ENCODE assay signal across 14 cellular contexts in genomic region chr11:67659651-67660165, GRCh38. TPM values are rescaled to one million over a fixed set of nuclear protein-coding genes. Genes with fewer than 3 reads are reported as not detected.
DNase-seq lines count a peak whose midpoint lies in the region; ATAC-seq and TF ChIP-seq lines count a peak whose summit lies in the region.
"Not testable (repeated sequence)": the region's sequence is repeated elsewhere in the genome, so short reads cannot be mapped to it uniquely, and the experiment has no call there.
"Had no signal": no experiment of that assay in that cellular context is flagged by ENCODE, and none has a peak within 500 bp of the region (broad histone marks: within the 10 kb centered on the region; RNA-seq: fewer than 3 reads in every experiment).

No MANE protein-coding gene starts in this region.

- H3K27me3 Mint-ChIP-seq in WTC11 (ENCODE audit: low read depth); osteocyte (ENCODE audit: unreplicated experiment): not testable (repeated sequence)
- H3K27me3 Mint-ChIP-seq in chondrocyte (ENCODE audit: low read depth) = peaks cover 18% of the 10 kb centered on the region

- H3K4me3 Mint-ChIP-seq in WTC11; chondrocyte (ENCODE audit: unreplicated experiment); osteocyte (ENCODE audit: unreplicated experiment): not testable (repeated sequence)

- not testable (repeated sequence) for BruUV-seq in PC-9 (replicated peaks; lab: Mats Ljungman, UMichigan)

- not testable (repeated sequence) for H2AFZ ChIP-seq in PC-9

- peaks cover 29% of the 10 kb centered on the region for H3K9me3 Mint-ChIP-seq in WTC11
- not testable (repeated sequence) for H3K9me3 Mint-ChIP-seq in chondrocyte (ENCODE audit: low read depth); osteocyte (ENCODE audit: unreplicated experiment)

- not testable (repeated sequence) for H3K27ac Mint-ChIP-seq in WTC11; chondrocyte (ENCODE audit: unreplicated experiment); osteocyte (ENCODE audit: unreplicated experiment)

- peaks cover 21% of the 10 kb centered on the region for H3K36me3 ChIP-seq in DOHH2 (ENCODE audit: control insufficient read depth, low read length)
- not testable (repeated sequence) for H3K36me3 ChIP-seq in PC-9 (ENCODE audit: low read depth)

- DNase-seq in PC-9; WTC11 (ENCODE audit: low spot score); chondrocyte (ENCODE audit: low spot score); osteocyte (ENCODE audit: extremely low spot score, unreplicated experiment): not testable (repeated sequence)
- peak; percentile 57 for DNase-seq in mesenteric fat pad (ENCODE audit: low spot score)

- H3K4me1 Mint-ChIP-seq in WTC11; chondrocyte (ENCODE audit: low read depth); osteocyte (ENCODE audit: unreplicated experiment): not testable (repeated sequence)

- intact Hi-C loops in PC-9 (cut with micrococcal nuclease; ENCODE audit: unreplicated experiment) = loop anchor here (2.0 to 10.0 kb wide), 3 partner anchors 87 to 307 kb away; partner anchors contain the start of gene POLD4

- peaks cover 27% of the 10 kb centered on the region for H3F3A ChIP-seq in DOHH2 (ENCODE audit: control insufficient read depth, insufficient read depth)
- not testable (repeated sequence) for H3F3A ChIP-seq in PC-9 (ENCODE audit: insufficient read depth, low read depth)

- H4K20me1 ChIP-seq in DOHH2 (ENCODE audit: control insufficient read depth, insufficient read depth, low read depth, low read length); PC-9 (ENCODE audit: insufficient read depth): not testable (repeated sequence)

- not testable (repeated sequence) for H3K27me3 ChIP-seq in DOHH2 (ENCODE audit: control insufficient read depth, low read length); PC-9 (ENCODE audit: insufficient read depth, low read depth)

- CTCF ChIA-PET in PC-9 (lab: Charles Lee) = interaction anchor here (0.6 to 1.3 kb wide), 3 partner anchors 15 to 315 kb away, joined by 3 to 18 read pairs (median 5); no protein-coding TSS in a partner anchor
- CTCF ChIA-PET in WTC11 (lab: Charles Lee) = interaction anchor here (0.6 to 2.9 kb wide), 19 partner anchors 8 to 83 kb away, joined by 3 to 34 read pairs (median 4); partner anchors contain the start of genes ACY3, ALDH3B2, NUDT8 and TBX10

- H3K4me3 ChIP-seq in DOHH2 (ENCODE audit: low read length) = peak overlapping the region; percentile 53
- not testable (repeated sequence) for H3K4me3 ChIP-seq in PC-9

- peak; percentile 65 for TF ChIP-seq CTCF in 22Rv1 (IDR thresholded peaks at IDR 0.05)
- TF ChIP-seq CTCF in DOHH2 (IDR thresholded peaks at IDR 0.05; ENCODE audit: low read depth, low read length, poor library complexity, severe bottlenecking) = not testable (repeated sequence)
- peak; percentile 62 for TF ChIP-seq CTCF in PC-9 (conservative IDR thresholded peaks at IDR 0.05)
- TF ChIP-seq CTCF in WTC11 (IDR thresholded peaks at IDR 0.05) = peak; percentile 7; the same call in 1 of the 2 replicates
- peak; percentile 69 for TF ChIP-seq CTCF in chondrocyte (IDR thresholded peaks at IDR 0.05)
- TF ChIP-seq CTCF in osteocyte (IDR thresholded peaks at IDR 0.05) = peak; percentile 32

- H3K9me3 ChIP-seq in DOHH2 (ENCODE audit: control insufficient read depth, insufficient read depth, low read length) = peaks cover 23% of the 10 kb centered on the region
- H3K9me3 ChIP-seq in PC-9 (ENCODE audit: insufficient read depth, low read depth) = not testable (repeated sequence)

- peak overlapping the region; percentile 73 for H3K4me2 ChIP-seq in DOHH2 (ENCODE audit: low read length)
- not testable (repeated sequence) for H3K4me2 ChIP-seq in PC-9

- H3K27ac ChIP-seq in 22Rv1, PC-9: not testable (repeated sequence)
- H3K27ac ChIP-seq in DOHH2 (ENCODE audit: low read depth, low read length) = peak overlapping the region; percentile 95

- POLR2A ChIA-PET in PC-9 (lab: Charles Lee; ENCODE audit: unreplicated experiment) (interaction anchor here (0.6 kb wide), 1 partner anchor 42 kb away, joined by 6 read pairs; no protein-coding TSS in a partner anchor), WTC11 (lab: Charles Lee) (interaction anchor here (0.6 kb wide), 1 partner anchor 1083 kb away, joined by 4 read pairs; no protein-coding TSS in a partner anchor)

- ATAC-seq in WTC11 = not testable (repeated sequence)

- peaks cover 26% of the 10 kb centered on the region for H3K36me3 Mint-ChIP-seq in WTC11
- H3K36me3 Mint-ChIP-seq in chondrocyte (ENCODE audit: low read depth); osteocyte (ENCODE audit: unreplicated experiment): not testable (repeated sequence)

- peaks cover 34% of the 10 kb centered on the region for H3K4me1 ChIP-seq in DOHH2 (ENCODE audit: control insufficient read depth, low read length)
- H3K4me1 ChIP-seq in PC-9 (replicated peaks; ENCODE audit: insufficient read depth) = not testable (repeated sequence)

- H3K9me2 ChIP-seq in DOHH2 (replicated peaks; ENCODE audit: control insufficient read depth, low read length); PC-9 (ENCODE audit: insufficient read depth): not testable (repeated sequence)

- not testable (repeated sequence) for H3K79me2 ChIP-seq in DOHH2 (ENCODE audit: control insufficient read depth, low read length); PC-9 (ENCODE audit: low read depth)

RNA-seq across cellular contexts. Expression of gene ACY3, which starts 9.2 kb away (rescaled TPM):
- total RNA-seq in PC-9 (2021) (0.81 TPM in 1 of 2 replicates, not detected in the other), WTC11 (2021) (0.27 TPM in 1 of 3 replicates, not detected in the others), chondrocyte (not detected in 3 replicates), mesenteric fat pad (not detected), osteocyte (not detected in 2 replicates)
- total RNA-seq: CD8-positive, alpha-beta T cell; MCF 10A; SK-MEL-5 had no signal

RNA-seq across cellular contexts. Expression of gene ALDH3B2, which starts 14.7 kb away (rescaled TPM):
- total RNA-seq in PC-9 (2021) (4.8 and 9.8 TPM in 2 replicates), WTC11 (2021) (0.13 to 0.30 TPM (median 0.30 TPM) in 3 replicates), chondrocyte (not detected in 3 replicates), mesenteric fat pad (not detected), osteocyte (not detected in 2 replicates)
- total RNA-seq: CD8-positive, alpha-beta T cell; GM23338; LHCN-M2; MCF 10A; RPMI7951 had no signal

RNA-seq across cellular contexts. Expression of gene TBX10, which starts 20.1 kb away (rescaled TPM):
- not detected in 2 replicates for total RNA-seq in PC-9 (2021)
- total RNA-seq in WTC11 (2021) = 0.21 TPM in 1 of 3 replicates, not detected in the others
- total RNA-seq in chondrocyte = not detected in 3 replicates
- total RNA-seq in mesenteric fat pad = not detected
- not detected in 2 replicates for total RNA-seq in osteocyte
- total RNA-seq: Caco-2; CD8-positive, alpha-beta T cell; LHCN-M2; MCF 10A; RPMI7951; SK-MEL-5 had no signal

RNA-seq across cellular contexts. Expression of gene NUDT8, which starts 30.0 kb away (rescaled TPM):
- total RNA-seq in PC-9 (2021) = 25.5 and 33.3 TPM in 2 replicates
- total RNA-seq in WTC11 (2021) = 7.6 to 8.3 TPM (median 7.8 TPM) in 3 replicates
- 8.4 to 12.6 TPM (median 11.3 TPM) in 3 replicates for total RNA-seq in chondrocyte
- 12.9 TPM for total RNA-seq in mesenteric fat pad
- 5.9 and 8.0 TPM in 2 replicates for total RNA-seq in osteocyte

RNA-seq across cellular contexts. Expression of gene NDUFV1, which starts 53.0 kb away (rescaled TPM):
- total RNA-seq in PC-9 (2021) (321 and 463 TPM in 2 replicates), WTC11 (2021) (201 to 231 TPM (median 213 TPM) in 3 replicates), chondrocyte (119 to 151 TPM (median 121 TPM) in 3 replicates), mesenteric fat pad (147 TPM), osteocyte (180 and 185 TPM in 2 replicates)
